ENCODE assay signal across 15 cellular contexts in genomic region chr11:34181254-34181653, GRCh38.
"Had no signal": no experiment of that assay in that cellular context is flagged by ENCODE, and none has a peak within 500 bp of the region (broad histone marks: within the 10 kb centered on the region; RNA-seq: fewer than 3 reads in every experiment).

No MANE protein-coding gene starts in this region.

- H3K27me3 ChIP-seq: breast epithelium, foreskin keratinocyte, sigmoid colon, spleen, tibial nerve had no signal

- H3K36me3 ChIP-seq: breast epithelium, sigmoid colon, spleen, tibial nerve had no signal

- H3K9me3 ChIP-seq: breast epithelium, sigmoid colon, spleen, tibial nerve had no signal

- H3K4me3 Mint-ChIP-seq: activated naive CD4-positive, alpha-beta T cell treated with anti-CD3 and anti-CD28 coated beads, Interleukin-2, amount 50 U/mL, for 24 hours; stimulated activated naive B cell treated with anti-CD40 and anti-IgM and Interleukin-4, amounts not matched to agents 10 μg/mL and 1 μg/mL and 100 μg/mL, for 72 hours had no signal

- H3K27me3 Mint-ChIP-seq: activated naive CD4-positive, alpha-beta T cell treated with anti-CD3 and anti-CD28 coated beads, Interleukin-2, amount 50 U/mL, for 24 hours; stimulated activated naive B cell treated with anti-CD40 and anti-IgM and Interleukin-4, amounts not matched to agents 10 μg/mL and 1 μg/mL and 100 μg/mL, for 72 hours had no signal

- H3K27ac ChIP-seq: breast epithelium, coronary artery, foreskin keratinocyte, sigmoid colon, spleen had no signal

- H3K27ac Mint-ChIP-seq: activated naive CD4-positive, alpha-beta T cell treated with anti-CD3 and anti-CD28 coated beads, Interleukin-2, amount 50 U/mL, for 24 hours had no signal

- H3K36me3 Mint-ChIP-seq: activated naive CD4-positive, alpha-beta T cell treated with anti-CD3 and anti-CD28 coated beads, Interleukin-2, amount 50 U/mL, for 24 hours had no signal

- DNase-seq: activated CD4-positive, alpha-beta T cell treated with anti-CD3 and anti-CD28 coated beads for 48 hours; activated CD4-positive, CD25-positive, alpha-beta regulatory T cell; foreskin keratinocyte; kidney; midbrain; occipital lobe; sigmoid colon; spleen; stimulated activated CD4-positive, alpha-beta T cell treated with anti-CD3 and anti-CD28 coated beads, Interleukin-4, amount 100 ng/mL, for 4 hours; stimulated activated naive B cell treated with anti-CD40 and anti-IgM and Interleukin-4, amounts not matched to agents 10 μg/mL and 1 μg/mL and 100 μg/mL, for 72 hours had no signal

- H3K9me3 Mint-ChIP-seq: activated naive CD4-positive, alpha-beta T cell treated with anti-CD3 and anti-CD28 coated beads, Interleukin-2, amount 50 U/mL, for 24 hours; stimulated activated naive B cell treated with anti-CD40 and anti-IgM and Interleukin-4, amounts not matched to agents 10 μg/mL and 1 μg/mL and 100 μg/mL, for 72 hours had no signal

- H3K4me3 ChIP-seq: breast epithelium, coronary artery, sigmoid colon, spleen, tibial nerve had no signal

- ATAC-seq: foreskin keratinocyte, left lobe of liver had no signal
